In genomic region chr15:75694241-75695182, GRCh38 we compare ENCODE assay signal across 1 cellular context.
TF ChIP-seq lines count a peak whose summit lies in the region.

No MANE protein-coding gene starts in this region.

TF ChIP-seq in HepG2, 621 proteins besides CTCF, POLR2A, EP300 and RAD21 (continues in another document):
- TF ChIP-seq ZNF598 (CRISPR knock-in tag; IDR thresholded peaks at IDR 0.05; ENCODE audit: borderline replicate concordance) (0 out of 2 replicates have a peak, but pooled peaks have one; percentile 36), ZNF629 (CRISPR knock-in tag; conservative IDR thresholded peaks at IDR 0.05) (no peak), MAX (IDR thresholded peaks at IDR 0.05) (0 out of 2 replicates have a peak, but pooled peaks have one; percentile 13), KDM2A (CRISPR knock-in tag; IDR thresholded peaks at IDR 0.05; ENCODE audit: borderline replicate concordance, low read depth) (0 out of 2 replicates have a peak, but pooled peaks have one; percentile 44), AGO2 (optimal IDR thresholded peaks at IDR 0.05; ENCODE audit: low read depth, low read length) (no peak), ZNF687 (CRISPR knock-in tag; IDR thresholded peaks at IDR 0.05) (peak; percentile 57), ZNF367 (CRISPR knock-in tag; IDR thresholded peaks at IDR 0.05; ENCODE audit: borderline replicate concordance) (no peak), ZNF441 (CRISPR knock-in tag; IDR thresholded peaks at IDR 0.05; ENCODE audit: borderline replicate concordance) (no peak), HOXA9 (CRISPR knock-in tag; IDR thresholded peaks at IDR 0.05; ENCODE audit: borderline replicate concordance) (no peak), BORCS8-MEF2B (CRISPR knock-in tag; IDR thresholded peaks at IDR 0.05) (no peak), SAP130 (CRISPR knock-in tag; IDR thresholded peaks at IDR 0.05; ENCODE audit: low read depth) (peak; percentile 35; the same call in 1 of the 2 replicates), TFDP1 (CRISPR knock-in tag; IDR thresholded peaks at IDR 0.05; ENCODE audit: borderline replicate concordance) (0 out of 2 replicates have a peak, but pooled peaks have one; percentile 29), ZNF451 (CRISPR knock-in tag; IDR thresholded peaks at IDR 0.05) (0 out of 2 replicates have a peak, but pooled peaks have one; percentile 66), ZNF264 (CRISPR knock-in tag; IDR thresholded peaks at IDR 0.05) (0 out of 2 replicates have a peak, but pooled peaks have one; percentile 4), PATZ1 (CRISPR knock-in tag; IDR thresholded peaks at IDR 0.05) (peak; percentile 67), ZNF768 (CRISPR knock-in tag; IDR thresholded peaks at IDR 0.05) (peak; percentile 39; the same call in 1 of the 2 replicates), POLR2G (IDR thresholded peaks at IDR 0.05; ENCODE audit: low read depth, low read length) (no peak), ZNF7 (CRISPR knock-in tag; IDR thresholded peaks at IDR 0.05) (no peak), ZNF496 (CRISPR knock-in tag; IDR thresholded peaks at IDR 0.05; ENCODE audit: insufficient replicate concordance) (no peak), MAZ (IDR thresholded peaks at IDR 0.05; ENCODE audit: borderline replicate concordance, low read depth, low read length) (no peak), MAZ (CRISPR knock-in tag; IDR thresholded peaks at IDR 0.05; ENCODE audit: low read depth) (0 out of 2 replicates have a peak, but pooled peaks have one; percentile 27), ZBTB43 (CRISPR knock-in tag; conservative IDR thresholded peaks at IDR 0.05) (no peak), ZNF34 (CRISPR knock-in tag; IDR thresholded peaks at IDR 0.05; ENCODE audit: borderline replicate concordance) (no peak), PLSCR1 (CRISPR knock-in tag; IDR thresholded peaks at IDR 0.05; ENCODE audit: borderline replicate concordance) (no peak), ATAD3A (CRISPR knock-in tag; IDR thresholded peaks at IDR 0.05) (no peak), MAFG (CRISPR knock-in tag; IDR thresholded peaks at IDR 0.05) (no peak), EZH2 (conservative IDR thresholded peaks at IDR 0.05; ENCODE audit: low read depth, low read length) (no peak), ZNF883 (CRISPR knock-in tag; IDR thresholded peaks at IDR 0.05; ENCODE audit: not compliant biosample characterization) (peak; percentile 23), RNF219 (CRISPR knock-in tag; IDR thresholded peaks at IDR 0.05) (no peak), MYC (CRISPR knock-in tag; IDR thresholded peaks at IDR 0.05; ENCODE audit: borderline replicate concordance) (peak; percentile 59; the same call in 1 of the 2 replicates), HNF1A (IDR thresholded peaks at IDR 0.05; ENCODE audit: low read depth) (no peak), HNF1A (CRISPR knock-in tag; IDR thresholded peaks at IDR 0.05; ENCODE audit: borderline replicate concordance) (no peak), ZNF543 (CRISPR knock-in tag; IDR thresholded peaks at IDR 0.05) (no peak), ZBTB7B (CRISPR knock-in tag; IDR thresholded peaks at IDR 0.05) (peak; percentile 28; the same call in 1 of the 2 replicates), IRF2 (CRISPR knock-in tag; IDR thresholded peaks at IDR 0.05) (no peak), GPN1 (CRISPR knock-in tag; IDR thresholded peaks at IDR 0.05; ENCODE audit: borderline replicate concordance) (no peak), ZGPAT (CRISPR knock-in tag; IDR thresholded peaks at IDR 0.05) (0 out of 2 replicates have a peak, but pooled peaks have one; percentile 22), ZFP91 (CRISPR knock-in tag; IDR thresholded peaks at IDR 0.05; ENCODE audit: borderline replicate concordance) (0 out of 2 replicates have a peak, but pooled peaks have one; percentile 26), ZNF891 (CRISPR knock-in tag; IDR thresholded peaks at IDR 0.05) (0 out of 2 replicates have a peak, but pooled peaks have one; percentile 36), WIZ (CRISPR knock-in tag; IDR thresholded peaks at IDR 0.05) (no peak), HMG20B (CRISPR knock-in tag; conservative IDR thresholded peaks at IDR 0.05) (no peak), STAG1 (CRISPR knock-in tag; IDR thresholded peaks at IDR 0.05) (peak; percentile 50), SIX1 (CRISPR knock-in tag; IDR thresholded peaks at IDR 0.05; ENCODE audit: borderline replicate concordance) (no peak)
